Comparison of ENCODE assay signal across 23 cellular contexts in genomic region chr3:53068176-53068575, GRCh38.
"Had no signal": no experiment of that assay in that cellular context is flagged by ENCODE, and none has a peak within 500 bp of the region (broad histone marks: within the 10 kb centered on the region; RNA-seq: fewer than 3 reads in every experiment).

No MANE protein-coding gene starts in this region.

- H3K4me3 ChIP-seq: esophagus muscularis mucosa, gastrocnemius medialis, neural progenitor cell, pancreas, prostate gland, spleen, tibial nerve, upper lobe of right lung had no signal

- H3K36me3 Mint-ChIP-seq: immature natural killer cell; natural killer cell; neural progenitor cell; stimulated activated memory B cell treated with anti-CD40 and anti-IgM and Interleukin-4, amounts not matched to agents 10 μg/mL and 1 μg/mL and 100 μg/mL, for 72 hours had no signal

- H3K27ac Mint-ChIP-seq: immature natural killer cell; natural killer cell; neural progenitor cell; stimulated activated memory B cell treated with anti-CD40 and anti-IgM and Interleukin-4, amounts not matched to agents 10 μg/mL and 1 μg/mL and 100 μg/mL, for 72 hours; stimulated activated naive CD8-positive, alpha-beta T cell treated with anti-CD3 and anti-CD28 coated beads, Interleukin-15, Interleukin-2, amounts not matched to agents 100 ng/mL and 50 ng/mL, for 24 hours had no signal

- ATAC-seq: gastrocnemius medialis; left cardiac atrium; natural killer cell; pancreas; sciatic nerve; stimulated activated memory B cell treated with anti-CD40 and anti-IgM and Interleukin-4, amounts not matched to agents 10 μg/mL and 1 μg/mL and 100 μg/mL, for 72 hours; upper lobe of right lung had no signal

- H3K27me3 ChIP-seq: esophagus muscularis mucosa, pancreas, upper lobe of right lung had no signal

- H3K9me3 Mint-ChIP-seq: central memory CD8-positive, alpha-beta T cell; immature natural killer cell; natural killer cell; neural progenitor cell; stimulated activated memory B cell treated with anti-CD40 and anti-IgM and Interleukin-4, amounts not matched to agents 10 μg/mL and 1 μg/mL and 100 μg/mL, for 72 hours; stimulated activated naive CD8-positive, alpha-beta T cell treated with anti-CD3 and anti-CD28 coated beads, Interleukin-15, Interleukin-2, amounts not matched to agents 100 ng/mL and 50 ng/mL, for 24 hours had no signal

- H3K27me3 Mint-ChIP-seq: stimulated activated naive CD8-positive, alpha-beta T cell treated with anti-CD3 and anti-CD28 coated beads, Interleukin-15, Interleukin-2, amounts not matched to agents 100 ng/mL and 50 ng/mL, for 24 hours had no signal

- H3K4me3 Mint-ChIP-seq: central memory CD8-positive, alpha-beta T cell; immature natural killer cell; natural killer cell; neural progenitor cell; stimulated activated memory B cell treated with anti-CD40 and anti-IgM and Interleukin-4, amounts not matched to agents 10 μg/mL and 1 μg/mL and 100 μg/mL, for 72 hours; stimulated activated naive CD8-positive, alpha-beta T cell treated with anti-CD3 and anti-CD28 coated beads, Interleukin-15, Interleukin-2, amounts not matched to agents 100 ng/mL and 50 ng/mL, for 24 hours had no signal

- DNase-seq: effector memory CD4-positive, alpha-beta T cell; gastrocnemius medialis; immature natural killer cell; kidney; left cardiac atrium; mammary epithelial cell; natural killer cell; occipital lobe; retina; stimulated activated CD4-positive, alpha-beta T cell treated with anti-CD3 and anti-CD28 coated beads, Interleukin-15, amount 100 ng/mL, for 24 hours; stimulated activated CD4-positive, alpha-beta T cell treated with anti-CD3 and anti-CD28 coated beads, Interleukin-1b, Interleukin-23, amount 100 ng/mL, for 48 hours; stimulated activated CD4-positive, alpha-beta T cell treated with anti-CD3 and anti-CD28 coated beads, Interleukin-4, amount 100 ng/mL, for 24 hours; upper lobe of right lung had no signal

- H3K9me3 ChIP-seq: esophagus muscularis mucosa, gastrocnemius medialis, pancreas, prostate gland, spleen, tibial nerve, upper lobe of right lung had no signal

- H3K36me3 ChIP-seq: esophagus muscularis mucosa, gastrocnemius medialis, neural progenitor cell, pancreas, prostate gland, spleen, tibial nerve, upper lobe of right lung had no signal
